In genomic region chr2:171893196-171893823, GRCh38 we compare ENCODE assay signal across 8 cellular contexts. TPM values are rescaled to one million over a fixed set of nuclear protein-coding genes. Genes with fewer than 3 reads are reported as not detected.
DNase-seq lines count a peak whose midpoint lies in the region; ATAC-seq lines count a peak whose summit lies in the region.

No MANE protein-coding gene starts in this region.

- DNase-seq in HT-29 (ENCODE audit: low spot score) (peak; percentile 23), EL (no peak)
- no peak for DNase-seq in stimulated activated naive CD8-positive, alpha-beta T cell treated with anti-CD3 and anti-CD28 coated beads, Interleukin-15, amount 100 ng/mL, for 72 hours

- no peaks in the 10 kb centered on the region for H3K27me3 Mint-ChIP-seq in activated naive CD8-positive, alpha-beta T cell
- no peaks in the 10 kb centered on the region for H3K27me3 Mint-ChIP-seq in stimulated activated naive CD8-positive, alpha-beta T cell treated with anti-CD3 and anti-CD28 coated beads, Interleukin-15, amount 100 ng/mL, for 72 hours

- ATAC-seq in stimulated activated naive CD8-positive, alpha-beta T cell treated with anti-CD3 and anti-CD28 coated beads, Interleukin-15, amount 100 ng/mL, for 72 hours: no peak
- no peak for ATAC-seq in HG03565 (IDR thresholded peaks at IDR 0.05; ENCODE audit: unreplicated experiment)
- no peak for ATAC-seq in HG02973 (IDR thresholded peaks at IDR 0.05; ENCODE audit: unreplicated experiment)

- H3K36me3 Mint-ChIP-seq in activated naive CD8-positive, alpha-beta T cell: peaks cover 9% of the 10 kb centered on the region

- H3K4me2 ChIP-seq in BLaER1 treated with 17β-estradiol and CSF1 and Interleukin-3, amounts not matched to agents 10 nM and 100 nM: peak overlapping the region; percentile 79 to 91 (median 86)

- H3K9me3 Mint-ChIP-seq in activated naive CD8-positive, alpha-beta T cell (ENCODE audit: low read depth): no peaks in the 10 kb centered on the region
- H3K9me3 Mint-ChIP-seq in stimulated activated naive CD8-positive, alpha-beta T cell treated with anti-CD3 and anti-CD28 coated beads, Interleukin-15, amount 100 ng/mL, for 72 hours: no peaks in the 10 kb centered on the region

- H3K4me3 ChIP-seq in BLaER1 treated with 17β-estradiol and CSF1 and Interleukin-3, amounts not matched to agents 10 nM and 100 nM: peak overlapping the region; percentile 74 to 87 (median 80)
- H3K4me3 ChIP-seq in iPS-20b (ENCODE audit: low read length): peak overlapping the region; percentile 91

- H3K4me1 Mint-ChIP-seq in activated naive CD8-positive, alpha-beta T cell (ENCODE audit: low read depth): peaks cover 49% of the 10 kb centered on the region
- H3K4me1 Mint-ChIP-seq in stimulated activated naive CD8-positive, alpha-beta T cell treated with anti-CD3 and anti-CD28 coated beads, Interleukin-15, amount 100 ng/mL, for 72 hours: peaks cover 47% of the 10 kb centered on the region

- H3K9me3 ChIP-seq in BLaER1 treated with 17β-estradiol and CSF1 and Interleukin-3, amounts not matched to agents 10 nM and 100 nM (replicated peaks in 1 of 11): peaks cover 0 to 5% (median 3%) of the 10 kb centered on the region in 11 experiments; a peak in 16 of 22 replicates
- peaks cover 2% of the 10 kb centered on the region; the same call in 1 of the 2 replicates for H3K9me3 ChIP-seq in iPS-20b (ENCODE audit: insufficient read depth, low read depth, low read length)

- H3K27ac Mint-ChIP-seq in activated naive CD8-positive, alpha-beta T cell: peak overlapping the region; percentile 91
- H3K27ac Mint-ChIP-seq in stimulated activated naive CD8-positive, alpha-beta T cell treated with anti-CD3 and anti-CD28 coated beads, Interleukin-15, amount 100 ng/mL, for 72 hours: peak overlapping the region; percentile 92 to 98

- H3K27ac ChIP-seq in BLaER1 treated with 17β-estradiol and CSF1 and Interleukin-3, amounts not matched to agents 10 nM and 100 nM: peak overlapping the region; percentile 77 to 91 (median 86); a peak in 20 of 22 replicates
- H3K27ac ChIP-seq in iPS-20b (ENCODE audit: low read length): no peak overlapping the region

- no peaks in the 10 kb centered on the region for H4K20me1 ChIP-seq in BLaER1 treated with 17β-estradiol and CSF1 and Interleukin-3, amounts not matched to agents 10 nM and 100 nM

- H3K9ac ChIP-seq in BLaER1 treated with 17β-estradiol and CSF1 and Interleukin-3, amounts not matched to agents 10 nM and 100 nM: peak overlapping the region; percentile 81 to 91 (median 87)
- H3K9ac ChIP-seq in iPS-20b (ENCODE audit: low read depth, low read length): peak overlapping the region; percentile 80; the same call in 1 of the 2 replicates

- peak overlapping the region; percentile 94 for H3K4me3 Mint-ChIP-seq in activated naive CD8-positive, alpha-beta T cell
- H3K4me3 Mint-ChIP-seq in stimulated activated naive CD8-positive, alpha-beta T cell treated with anti-CD3 and anti-CD28 coated beads, Interleukin-15, amount 100 ng/mL, for 72 hours: peak overlapping the region; percentile 91 to 96

- no peaks in the 10 kb centered on the region for H3K27me3 ChIP-seq in BLaER1 treated with 17β-estradiol and CSF1 and Interleukin-3, amounts not matched to agents 10 nM and 100 nM
- H3K27me3 ChIP-seq in iPS-20b (ENCODE audit: insufficient read depth, low read length): no peaks in the 10 kb centered on the region

- H3K36me3 ChIP-seq in BLaER1 treated with 17β-estradiol and CSF1 and Interleukin-3, amounts not matched to agents 10 nM and 100 nM: peaks cover 0 to 16% (median 7%) of the 10 kb centered on the region in 11 experiments; a peak in 8 of 22 replicates
- H3K36me3 ChIP-seq in iPS-20b (ENCODE audit: insufficient read depth, low read depth, low read length): no peaks in the 10 kb centered on the region

- peaks cover 8 to 20% (median 16%) of the 10 kb centered on the region in 10 experiments for H3K4me1 ChIP-seq in BLaER1 treated with 17β-estradiol and CSF1 and Interleukin-3, amounts not matched to agents 10 nM and 100 nM
- peaks cover 7% of the 10 kb centered on the region; the same call in 1 of the 2 replicates for H3K4me1 ChIP-seq in iPS-20b (ENCODE audit: insufficient read depth, low read length)

RNA-seq across cellular contexts. Expression of gene SLC25A12, which starts 0.7 kb away (rescaled TPM):
- total RNA-seq in HT-29 (2014; rRNA removed; shearing (Covaris generic)): 10.1 and 10.5 TPM in 2 replicates

RNA-seq across cellular contexts. Expression of gene HAT1, which starts 29.0 kb away (rescaled TPM):
- total RNA-seq in HT-29 (2014; rRNA removed; shearing (Covaris generic)): 35.5 and 37.4 TPM in 2 replicates
